19 cellular contexts compared by ENCODE assay signal in genomic region chr15:73078291-73078690, GRCh38. TPM values are rescaled to one million over a fixed set of nuclear protein-coding genes. Genes with fewer than 3 reads are reported as not detected.
DNase-seq lines count a peak whose midpoint lies in the region; ATAC-seq, FAIRE-seq and TF ChIP-seq lines count a peak whose summit lies in the region.
"Had no signal": no experiment of that assay in that cellular context is flagged by ENCODE, and none has a peak within 500 bp of the region (broad histone marks: within the 10 kb centered on the region; RNA-seq: fewer than 3 reads in every experiment).

No MANE protein-coding gene starts in this region.

- H2AFZ ChIP-seq in astrocyte (ENCODE audit: low read depth, low read length), result no peak overlapping the region

- H3K9ac ChIP-seq in BLaER1 treated with 17β-estradiol and CSF1 and Interleukin-3, amounts not matched to agents 10 nM and 100 nM, result no peak overlapping the region
- no peak overlapping the region for H3K9ac ChIP-seq in astrocyte (ENCODE audit: low read length)
- H3K9ac ChIP-seq: KMS-11 had no signal

- no peak overlapping the region for H3K27ac Mint-ChIP-seq in astrocyte (ENCODE audit: unreplicated experiment)

- TF ChIP-seq CTCF in astrocyte (IDR thresholded peaks at IDR 0.05; ENCODE audit: insufficient read depth, low read depth, low read length), result no peak
- no peak for TF ChIP-seq CTCF in gastrocnemius medialis (IDR thresholded peaks at IDR 0.05 in 4 of 5, conservative IDR thresholded peaks at IDR 0.05 in 1 of 5)
- TF ChIP-seq CTCF in omental fat pad (IDR thresholded peaks at IDR 0.05), result no peak

- intact Hi-C loops in gastrocnemius medialis (cut with DNase I; ENCODE audit: low total_unique reads), result loop anchor here (5.0 kb wide), 1 partner anchor 206 kb away; no protein-coding TSS in a partner anchor

- ATAC-seq in gastrocnemius medialis, result no peak
- no peak for ATAC-seq in omental fat pad (ENCODE audit: low FRiP score)
- ATAC-seq in HG02870 (IDR thresholded peaks at IDR 0.05; ENCODE audit: unreplicated experiment), result no peak
- ATAC-seq: HCT116 had no signal

- no peaks in the 10 kb centered on the region for H3K36me3 ChIP-seq in BLaER1 treated with 17β-estradiol and CSF1 and Interleukin-3, amounts not matched to agents 10 nM and 100 nM
- H3K36me3 ChIP-seq in astrocyte (ENCODE audit: insufficient read depth, low read length) (no peaks in the 10 kb centered on the region), gastrocnemius medialis (no peaks in the 10 kb centered on the region)

- H3K36me3 Mint-ChIP-seq in astrocyte (ENCODE audit: low read depth, unreplicated experiment), result no peaks in the 10 kb centered on the region

- TF ChIP-seq POLR2A in gastrocnemius medialis (IDR thresholded peaks at IDR 0.05), result no peak

- H4K20me1 ChIP-seq in BLaER1 treated with 17β-estradiol and CSF1 and Interleukin-3, amounts not matched to agents 10 nM and 100 nM, result peaks cover 0 to 11% (median 0%) of the 10 kb centered on the region in 11 experiments; a peak in 1 of 22 replicates
- peaks cover 23% of the 10 kb centered on the region for H4K20me1 ChIP-seq in astrocyte (ENCODE audit: insufficient read depth, low read length)

- H3K79me2 ChIP-seq in astrocyte (ENCODE audit: insufficient read depth, low read length), result no peaks in the 10 kb centered on the region

- no peak for FAIRE-seq in astrocyte (lab: Jason Lieb, UNC)
- FAIRE-seq: A204.1, GM18507 had no signal

- H3K9me3 Mint-ChIP-seq in astrocyte (ENCODE audit: unreplicated experiment), result no peaks in the 10 kb centered on the region

- H3K4me3 ChIP-seq in BLaER1 treated with 17β-estradiol and CSF1 and Interleukin-3, amounts not matched to agents 10 nM and 100 nM, result no peak overlapping the region
- H3K4me3 ChIP-seq in astrocyte (ENCODE audit: insufficient read depth, low read depth, low read length) (no peak overlapping the region), gastrocnemius medialis (no peak overlapping the region)

- H3K27me3 ChIP-seq in BLaER1 treated with 17β-estradiol and CSF1 and Interleukin-3, amounts not matched to agents 10 nM and 100 nM, result no peaks in the 10 kb centered on the region
- H3K27me3 ChIP-seq in astrocyte (ENCODE audit: insufficient read depth, low read length), result no peaks in the 10 kb centered on the region
- no peaks in the 10 kb centered on the region for H3K27me3 ChIP-seq in layer of hippocampus (ENCODE audit: control insufficient read depth, insufficient read depth, low read length)
- no peaks in the 10 kb centered on the region for H3K27me3 ChIP-seq in gastrocnemius medialis

- H3K4me1 Mint-ChIP-seq in astrocyte (ENCODE audit: low read depth, unreplicated experiment), result peaks cover 3% of the 10 kb centered on the region

- peak overlapping the region in 10 of 11 experiments; percentile 25 to 77 (median 59); a peak in 15 of 22 replicates for H3K4me2 ChIP-seq in BLaER1 treated with 17β-estradiol and CSF1 and Interleukin-3, amounts not matched to agents 10 nM and 100 nM
- H3K4me2 ChIP-seq in astrocyte (ENCODE audit: low read length), result peak overlapping the region; percentile 65
- H3K4me2 ChIP-seq: KMS-11 had no signal

- 0 out of 22 replicates have a peak overlapping the region, but pooled peaks of 1 of the 11 experiments have one; percentile 20 for H3K27ac ChIP-seq in BLaER1 treated with 17β-estradiol and CSF1 and Interleukin-3, amounts not matched to agents 10 nM and 100 nM
- H3K27ac ChIP-seq in astrocyte (ENCODE audit: low read depth, low read length) (no peak overlapping the region), layer of hippocampus (ENCODE audit: low read depth, low read length) (peak overlapping the region; percentile 11), gastrocnemius medialis (peak overlapping the region; percentile 14 to 48 (median 38))
- H3K27ac ChIP-seq: HL-60, KMS-11 had no signal

- H3K27me3 Mint-ChIP-seq in astrocyte (ENCODE audit: low read depth, unreplicated experiment), result no peaks in the 10 kb centered on the region

- H3K9me3 ChIP-seq in BLaER1 treated with 17β-estradiol and CSF1 and Interleukin-3, amounts not matched to agents 10 nM and 100 nM (replicated peaks in 1 of 11), result no peaks in the 10 kb centered on the region
- no peaks in the 10 kb centered on the region for H3K9me3 ChIP-seq in astrocyte (ENCODE audit: insufficient read depth, low read depth, low read length)
- no peaks in the 10 kb centered on the region for H3K9me3 ChIP-seq in gastrocnemius medialis
- H3K9me3 ChIP-seq: Caco-2 had no signal

- DNase-seq in astrocyte (ENCODE audit: low read depth), result no peak
- no peak for DNase-seq in gastrocnemius medialis
- DNase-seq in omental fat pad (ENCODE audit: low spot score), result no peak
- no peak for DNase-seq in T1000 (lab: John Stamatoyannopoulos, UW)
- DNase-seq in cerebellum (ENCODE audit: low spot score), result no peak
- DNase-seq: Caco-2, DMS53, NCI-H1092 treated with DMSO at 0.1 percent for 48 hours, NCI-H446 treated with DMSO at 0.1 percent for 48 hours, NCI-H774, SHP77 treated with DMSO at 0.1 percent for 48 hours had no signal

- in situ Hi-C loops in gastrocnemius medialis (cut with MboI; ENCODE audit: low sequenced_read_pairs in 4 of 4), result loop anchor here in 1 of 4 donors (5.0 kb wide), 1 partner anchor 281 kb away; no protein-coding TSS in a partner anchor

- peaks cover 17 to 72% (median 40%) of the 10 kb centered on the region in 10 experiments for H3K4me1 ChIP-seq in BLaER1 treated with 17β-estradiol and CSF1 and Interleukin-3, amounts not matched to agents 10 nM and 100 nM
- peaks cover 10% of the 10 kb centered on the region for H3K4me1 ChIP-seq in astrocyte (ENCODE audit: insufficient read depth, low read length)
- H3K4me1 ChIP-seq in gastrocnemius medialis, result peaks cover 53 to 55% of the 10 kb centered on the region in 2 donors
- H3K4me1 ChIP-seq: Caco-2 had no signal

- H3K4me3 Mint-ChIP-seq in astrocyte (ENCODE audit: unreplicated experiment), result no peak overlapping the region

RNA-seq across cellular contexts. Expression of gene NEO1, which starts 26.0 kb away (rescaled TPM):
- total RNA-seq in astrocyte (30.3 and 39.5 TPM in 2 replicates), gastrocnemius medialis (10 to 100 TPM; 13.8 to 32.0 (median 20.3) TPM), omental fat pad (10 to 100 TPM; 15.5 to 73.4 (median 24.0) TPM), cerebellum (142 TPM)
